In the genomic region with DNA sequence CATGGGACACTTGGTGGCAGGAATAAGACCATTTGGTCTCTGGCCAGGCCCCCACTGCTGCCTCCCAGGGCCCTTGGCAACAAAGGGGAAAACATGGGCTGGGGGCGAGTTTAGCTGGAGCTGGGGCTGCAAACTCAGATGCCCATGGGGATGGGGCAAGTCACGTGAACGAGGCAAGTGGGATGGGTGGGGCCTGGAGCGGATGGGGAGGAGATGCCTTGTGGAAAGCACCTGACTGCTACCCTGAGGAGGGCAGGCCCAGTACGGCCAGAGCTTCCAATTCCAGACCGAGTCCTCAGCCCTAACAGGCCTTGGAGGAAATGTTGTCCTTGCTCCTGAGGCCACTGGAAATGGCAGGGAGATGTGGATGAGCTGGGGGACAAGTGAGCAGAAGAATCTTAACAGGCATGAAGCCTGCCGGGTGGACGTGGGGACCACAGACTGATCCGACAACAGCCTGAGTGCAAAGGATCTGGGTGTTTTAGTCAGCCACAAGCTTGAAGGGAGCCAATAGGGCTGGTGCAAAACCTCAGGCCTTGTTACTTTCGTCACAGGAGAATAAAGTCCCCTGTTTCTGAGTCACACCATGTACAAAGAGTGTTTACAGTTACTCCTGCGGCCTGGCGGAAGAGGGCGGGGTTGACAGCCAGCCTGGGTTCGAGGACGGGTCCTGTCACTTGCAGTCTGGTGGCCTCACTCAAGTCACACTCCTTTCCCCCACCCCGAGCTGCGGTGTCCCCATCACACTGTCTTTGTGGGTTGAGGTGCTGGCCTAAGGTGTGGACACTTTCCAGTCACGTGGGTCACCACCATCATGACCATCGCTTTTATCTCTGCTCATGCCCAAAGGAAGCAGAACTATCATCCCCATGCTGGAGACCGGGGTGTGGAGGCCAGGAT, we compare ENCODE assay signal across 8 cellular contexts. TPM values are rescaled to one million over a fixed set of nuclear protein-coding genes. Genes with fewer than 3 reads are reported as not detected.
A peak's percentile ranks its signal among the peaks of the same experiment; 100 is the strongest.
DNase-seq lines count a peak whose midpoint lies in the region; ATAC-seq and TF ChIP-seq lines count a peak whose summit lies in the region.

No MANE protein-coding gene starts in this region.

- DNase-seq in M059J (ENCODE audit: low read depth), result peak; percentile 94
- DNase-seq in activated CD8-positive, alpha-beta memory T cell treated with anti-CD3 and anti-CD28 coated beads for 24 hours, result peak; percentile 87
- peak; percentile 74 to 75 for DNase-seq in stimulated activated CD8-positive, alpha-beta memory T cell treated with anti-CD3 and anti-CD28 coated beads, Interleukin-2, amount 100 ng/mL, for 48 hours (ENCODE audit: low read depth in 2 of 2)
- DNase-seq in GM13976 (ENCODE audit: low spot score), result no peak

- H3K4me1 ChIP-seq in esophagus (ENCODE audit: control insufficient read depth in 2 of 2, insufficient read depth in 2 of 2, low read length in 1 of 2), result peaks cover 0 to 3% of the 10 kb centered on the region in 2 donors

- 79 to 82% methylated on average over 20 of the region's 20 CpGs for WGBS in esophagus, 2 donors

- peaks cover 0 to 3% of the 10 kb centered on the region in 2 donors for H3K36me3 ChIP-seq in esophagus (ENCODE audit: control insufficient read depth in 2 of 2, insufficient read depth in 2 of 2, low read length in 1 of 2)

- H3K27ac ChIP-seq in esophagus (ENCODE audit: low read depth in 2 of 2, low read length in 1 of 2), result peak overlapping the region; percentile 45 to 76

- no peaks in the 10 kb centered on the region for H3K9me3 ChIP-seq in esophagus (ENCODE audit: control insufficient read depth in 2 of 2, insufficient read depth in 1 of 2, low read depth in 1 of 2, low read length in 1 of 2)

- TF ChIP-seq CTCF in GM13976 (IDR thresholded peaks at IDR 0.05; ENCODE audit: borderline replicate concordance, control extremely low read depth, extremely low read depth, insufficient read depth, missing control alignments), result no peak

- no peaks in the 10 kb centered on the region for H3K27me3 ChIP-seq in esophagus (ENCODE audit: control insufficient read depth in 1 of 2, insufficient read depth in 2 of 2, low read length in 2 of 2)

- in situ Hi-C loops in GM13976 (cut with MboI; ENCODE audit: low sequenced_read_pairs, unreplicated experiment), result no loop called here

- H3K4me3 ChIP-seq in esophagus (ENCODE audit: low read depth in 1 of 2, low read length in 2 of 2), result no peak overlapping the region

- no peak for ATAC-seq in HG02642 (IDR thresholded peaks at IDR 0.05; ENCODE audit: poor library complexity, unreplicated experiment)
- ATAC-seq in GM19455 (IDR thresholded peaks at IDR 0.05; ENCODE audit: unreplicated experiment), result no peak
- no peak for ATAC-seq in GM21619 (IDR thresholded peaks at IDR 0.05; ENCODE audit: unreplicated experiment)

RNA-seq across cellular contexts. Expression of a gene that starts 19.1 kb away (rescaled TPM):
- 0.17 and 0.37 TPM in 2 replicates for total RNA-seq in M059J (2014; rRNA removed; shearing (Covaris generic))
- 1 to 10 TPM in 1 of 2 donors, under 1 TPM in 1; 0.77 to 1.4 TPM for polyA plus RNA-seq in esophagus
